In genomic region chr1:103527331-103527730, GRCh38 we compare ENCODE assay signal across 10 cellular contexts. TPM values are rescaled to one million over a fixed set of nuclear protein-coding genes. Genes with fewer than 3 reads are reported as not detected.
DNase-seq lines count a peak whose midpoint lies in the region; ATAC-seq, FAIRE-seq and TF ChIP-seq lines count a peak whose summit lies in the region.
"Had no signal": no experiment of that assay in that cellular context is flagged by ENCODE, and none has a peak within 500 bp of the region (broad histone marks: within the 10 kb centered on the region; RNA-seq: fewer than 3 reads in every experiment).

No MANE protein-coding gene starts in this region.

- H3K27ac ChIP-seq in heart left ventricle (no peak overlapping the region), keratinocyte (ENCODE audit: control insufficient read depth, insufficient read depth, low read length) (no peak overlapping the region)
- H3K27ac ChIP-seq: C4-2B had no signal

- no peak for DNase-seq in heart left ventricle
- no peak for DNase-seq in left ventricle myocardium superior
- no peak for DNase-seq in activated CD4-positive, alpha-beta memory T cell treated with anti-CD3 and anti-CD28 coated beads, Interleukin-2, amount 10 ng/mL, durations not matched to agents 7 days and 5 days
- DNase-seq in keratinocyte (ENCODE audit: low read depth, low spot score), result no peak
- no peak for DNase-seq in type B pancreatic cell (ENCODE audit: extremely low spot score, unreplicated experiment)
- no peak for DNase-seq in HCEC 1CT
- no peak for DNase-seq in epidermal melanocyte (ENCODE audit: insufficient read length, low spot score)
- DNase-seq in DMS153 treated with DMSO at 0.1 percent for 48 hours (lab: John Stamatoyannopoulos, UW; ENCODE audit: unreplicated experiment), result no peak
- DNase-seq: NCI-H146 had no signal

- H3K4me1 ChIP-seq in heart left ventricle (peaks cover 0 to 63% (median 29%) of the 10 kb centered on the region in 12 donors), keratinocyte (ENCODE audit: control insufficient read depth, extremely low read depth, insufficient read depth, low read length) (peaks cover 12% of the 10 kb centered on the region)

- H3K36me3 Mint-ChIP-seq in activated CD4-positive, alpha-beta memory T cell treated with anti-CD3 and anti-CD28 coated beads, Interleukin-2, amount 10 ng/mL, durations not matched to agents 7 days and 5 days (ENCODE audit: low read depth), result peaks cover 42% of the 10 kb centered on the region
- H3K36me3 Mint-ChIP-seq in type B pancreatic cell, result peaks cover 38% of the 10 kb centered on the region

- H3K9me3 Mint-ChIP-seq in activated CD4-positive, alpha-beta memory T cell treated with anti-CD3 and anti-CD28 coated beads, Interleukin-2, amount 10 ng/mL, durations not matched to agents 7 days and 5 days, result no peaks in the 10 kb centered on the region
- H3K9me3 Mint-ChIP-seq in type B pancreatic cell, result peaks cover 8% of the 10 kb centered on the region

- peaks cover 5% of the 10 kb centered on the region for H3K27me3 Mint-ChIP-seq in activated CD4-positive, alpha-beta memory T cell treated with anti-CD3 and anti-CD28 coated beads, Interleukin-2, amount 10 ng/mL, durations not matched to agents 7 days and 5 days
- no peaks in the 10 kb centered on the region for H3K27me3 Mint-ChIP-seq in type B pancreatic cell

- no peaks in the 10 kb centered on the region for H3K9me1 ChIP-seq in keratinocyte (ENCODE audit: control insufficient read depth, extremely low read depth, insufficient read depth, low read length)

- TF ChIP-seq POLR2A in heart left ventricle (IDR thresholded peaks at IDR 0.05), result no peak

- H3K4me2 ChIP-seq in keratinocyte (ENCODE audit: control insufficient read depth, extremely low read depth, insufficient read depth, low read depth, low read length), result peak overlapping the region; percentile 83

- whole genome bisulfite sequencing in heart left ventricle, 4 donors, result 37 to 44% (median 42%) methylated on average over 2 of the region's 2 CpGs

- no peak overlapping the region for H3K9ac ChIP-seq in keratinocyte (ENCODE audit: control insufficient read depth, extremely low read depth, insufficient read depth, low read length)

- no peak overlapping the region for H2AFZ ChIP-seq in keratinocyte (ENCODE audit: control insufficient read depth, low read length)

- ATAC-seq in heart left ventricle (no peak), left ventricle myocardium superior (no peak)

- H3K36me3 ChIP-seq in heart left ventricle (peaks cover 0 to 36% (median 9%) of the 10 kb centered on the region in 9 donors), keratinocyte (ENCODE audit: control insufficient read depth in 2 of 2, extremely low read depth in 1 of 2, insufficient read depth in 2 of 2, low read length in 2 of 2) (peaks cover 0 to 5% of the 10 kb centered on the region in 2 experiments)

- H3K4me1 Mint-ChIP-seq in activated CD4-positive, alpha-beta memory T cell treated with anti-CD3 and anti-CD28 coated beads, Interleukin-2, amount 10 ng/mL, durations not matched to agents 7 days and 5 days, result peaks cover 56% of the 10 kb centered on the region
- no peaks in the 10 kb centered on the region for H3K4me1 Mint-ChIP-seq in type B pancreatic cell (ENCODE audit: unreplicated experiment)

- dilution Hi-C loops in keratinocyte (cut with MboI; ENCODE audit: extremely low pct_ligation_motif_present, low sequenced_read_pairs), result no loop called here

- no peaks in the 10 kb centered on the region for H4K20me1 ChIP-seq in keratinocyte (ENCODE audit: control insufficient read depth, extremely low read depth, insufficient read depth, low read length)

- TF ChIP-seq CTCF in heart left ventricle (IDR thresholded peaks at IDR 0.05), result no peak
- no peak for TF ChIP-seq CTCF in keratinocyte (optimal IDR thresholded peaks at IDR 0.05 in 1 of 3, IDR thresholded peaks at IDR 0.05 in 1 of 3, conservative IDR thresholded peaks at IDR 0.05 in 1 of 3; ENCODE audit: extremely low read depth in 1 of 3, insufficient read depth in 2 of 3, low read length in 3 of 3)
- TF ChIP-seq CTCF in type B pancreatic cell (conservative IDR thresholded peaks at IDR 0.05), result no peak

- intact Hi-C loops in heart left ventricle (cut with DNase I) (no loop called here), left ventricle myocardium superior (cut with micrococcal nuclease) (no loop called here)

- H3K27me3 ChIP-seq in heart left ventricle (no peaks in the 10 kb centered on the region), keratinocyte (ENCODE audit: control insufficient read depth, extremely low read depth, insufficient read depth, low read length) (no peaks in the 10 kb centered on the region)

- no peak for FAIRE-seq in keratinocyte (lab: Jason Lieb, UNC)

- H3K9me3 ChIP-seq in heart left ventricle, result no peaks in the 10 kb centered on the region
- no peaks in the 10 kb centered on the region for H3K9me3 ChIP-seq in keratinocyte (ENCODE audit: control insufficient read depth, low read depth, low read length)

- POLR2A ChIA-PET in activated CD4-positive, alpha-beta memory T cell treated with anti-CD3 and anti-CD28 coated beads, Interleukin-2, amount 10 ng/mL, durations not matched to agents 7 days and 5 days (lab: Charles Lee), result no interaction called here

- peak overlapping the region; percentile 67 for H3K4me3 Mint-ChIP-seq in activated CD4-positive, alpha-beta memory T cell treated with anti-CD3 and anti-CD28 coated beads, Interleukin-2, amount 10 ng/mL, durations not matched to agents 7 days and 5 days
- H3K4me3 Mint-ChIP-seq in type B pancreatic cell, result peak overlapping the region; percentile 99

- peak overlapping the region in 9 of 12 donors; percentile 81 to 96 (median 85) for H3K4me3 ChIP-seq in heart left ventricle
- H3K4me3 ChIP-seq in keratinocyte (ENCODE audit: control insufficient read depth in 2 of 3, extremely low read depth in 1 of 3, insufficient read depth in 2 of 3, low read depth in 1 of 3, low read length in 3 of 3), result peak overlapping the region in 1 of 3 experiments; percentile 90

- no peak overlapping the region for H3K27ac Mint-ChIP-seq in activated CD4-positive, alpha-beta memory T cell treated with anti-CD3 and anti-CD28 coated beads, Interleukin-2, amount 10 ng/mL, durations not matched to agents 7 days and 5 days
- peak overlapping the region; percentile 67 for H3K27ac Mint-ChIP-seq in type B pancreatic cell

- CTCF ChIA-PET in activated CD4-positive, alpha-beta memory T cell treated with anti-CD3 and anti-CD28 coated beads, Interleukin-2, amount 10 ng/mL, durations not matched to agents 7 days and 5 days (lab: Charles Lee), result no interaction called here

- H3K79me2 ChIP-seq in keratinocyte (ENCODE audit: control insufficient read depth, insufficient read depth, low read length), result peaks cover 53% of the 10 kb centered on the region

RNA-seq across cellular contexts. Expression of gene RNPC3, which starts 1.8 kb away (rescaled TPM):
- 10 to 100 TPM in 8 of 9 donors, 1 to 10 TPM in 1; 9.5 to 30.9 (median 16.9) TPM for total RNA-seq in heart left ventricle
- polyA plus RNA-seq in heart left ventricle, result 10 to 100 TPM in 1 of 2 donors, 1 to 10 TPM in 1; 8.6 to 12.4 TPM
- 18.1 TPM for total RNA-seq in left ventricle myocardium superior
- total RNA-seq in activated CD4-positive, alpha-beta memory T cell treated with anti-CD3 and anti-CD28 coated beads, Interleukin-2, amount 10 ng/mL, durations not matched to agents 7 days and 5 days, result 10 to 100 TPM; 22.3 to 22.5 TPM
- polyA plus RNA-seq in keratinocyte, result 10.4 to 26.6 TPM (median 19.6 TPM) in 3 replicates
- polyA plus RNA-seq in keratinocyte (2011; ENCODE audit: low read depth), result 18.3 TPM
- polyA plus RNA-seq in keratinocyte (2011; cell fraction: cytosol; rRNA removed), result 5.5 and 9.2 TPM in 2 replicates
- polyA plus RNA-seq in keratinocyte (2011; cell fraction: nucleus; rRNA removed), result 87.8 and 90.4 TPM in 2 replicates
- polyA plus RNA-seq in keratinocyte (2012; ENCODE audit: low replicate concordance), result 6.8 and 12.2 TPM in 2 replicates
- 2.1 to 19.3 TPM (median 14.8 TPM) in 3 replicates for polyA minus RNA-seq in keratinocyte
- polyA minus RNA-seq in keratinocyte (2011; cell fraction: cytosol; rRNA and poly(A)+ RNA removed), result 7.1 TPM
- polyA minus RNA-seq in keratinocyte (2011; cell fraction: nucleus; rRNA and poly(A)+ RNA removed), result 15.8 and 31.6 TPM in 2 replicates
- 20.0 and 20.5 TPM in 2 replicates for total RNA-seq in type B pancreatic cell (ENCODE audit: low replicate concordance)

RNA-seq across cellular contexts. Expression of gene AMY2B, which starts 44.1 kb away (rescaled TPM):
- total RNA-seq in heart left ventricle (10 to 100 TPM; 13.5 to 33.4 (median 22.6) TPM), left ventricle myocardium superior (21.0 TPM), type B pancreatic cell (ENCODE audit: low replicate concordance) (7.0 and 7.5 TPM in 2 replicates)
- polyA plus RNA-seq in heart left ventricle (10 to 100 TPM in 1 of 2 donors, 1 to 10 TPM in 1; 4.4 to 28.5 TPM), keratinocyte (1.7 to 11.0 TPM (median 9.9 TPM) in 3 replicates)
- 1 to 10 TPM; 6.7 to 8.6 TPM for total RNA-seq in activated CD4-positive, alpha-beta memory T cell treated with anti-CD3 and anti-CD28 coated beads, Interleukin-2, amount 10 ng/mL, durations not matched to agents 7 days and 5 days
- 8.3 TPM for polyA plus RNA-seq in keratinocyte (2011; ENCODE audit: low read depth)
- polyA plus RNA-seq in keratinocyte (2011; cell fraction: cytosol; rRNA removed), result 0.13 and 0.40 TPM in 2 replicates
- 30.8 and 39.8 TPM in 2 replicates for polyA plus RNA-seq in keratinocyte (2011; cell fraction: nucleus; rRNA removed)
- polyA plus RNA-seq in keratinocyte (2012; ENCODE audit: low replicate concordance), result 1.1 and 16.5 TPM in 2 replicates
- polyA minus RNA-seq in keratinocyte, result 0.49 to 10.0 TPM (median 7.2 TPM) in 3 replicates
- polyA minus RNA-seq in keratinocyte (2011; cell fraction: cytosol; rRNA and poly(A)+ RNA removed), result 3.5 TPM
- polyA minus RNA-seq in keratinocyte (2011; cell fraction: nucleus; rRNA and poly(A)+ RNA removed), result 4.4 and 7.9 TPM in 2 replicates
